Comparison of ENCODE assay signal across 2 cellular contexts in the genomic region with DNA sequence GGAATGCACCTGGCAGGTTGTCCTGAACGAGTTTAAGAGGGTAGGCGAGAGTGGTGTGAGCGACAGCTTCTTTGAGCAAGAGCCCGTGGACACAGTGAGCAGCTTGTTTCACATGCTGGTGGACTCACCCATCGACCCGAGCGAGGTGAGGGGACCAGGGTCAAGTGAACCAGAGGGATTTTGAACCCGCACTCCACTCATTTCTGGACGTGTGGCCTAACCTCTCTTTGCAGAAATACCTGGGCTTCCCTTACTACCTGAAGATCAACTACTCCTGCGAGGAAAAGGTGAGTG.
TF ChIP-seq lines count a peak whose summit lies in the region.

No MANE protein-coding gene starts in this region.

TF ChIP-seq in SK-N-SH, 30 proteins besides CTCF, POLR2A, EP300 and RAD21 (continued from another document):
- TF ChIP-seq USF2 (IDR thresholded peaks at IDR 0.05; ENCODE audit: borderline replicate concordance, low read depth, low read length) (no peak), ELF1 (IDR thresholded peaks at IDR 0.05) (no peak), MEF2A (IDR thresholded peaks at IDR 0.05; ENCODE audit: borderline replicate concordance, low read depth) (no peak), FOXJ3 (CRISPR knock-in tag; IDR thresholded peaks at IDR 0.05) (no peak), NRF1 (IDR thresholded peaks at IDR 0.05; ENCODE audit: low read depth, low read length) (no peak), MXI1 (IDR thresholded peaks at IDR 0.05; ENCODE audit: low read depth, low read length) (no peak), TAF1 (IDR thresholded peaks at IDR 0.05; ENCODE audit: borderline replicate concordance, low read depth, low read length) (no peak), POLR2AphosphoS5 (IDR thresholded peaks at IDR 0.05; ENCODE audit: low read depth, low read length) (no peak), FOSL2 (IDR thresholded peaks at IDR 0.05; ENCODE audit: borderline replicate concordance, low read depth) (no peak), CHD2 (IDR thresholded peaks at IDR 0.05; ENCODE audit: low read length, partially characterized antibody) (no peak), FOXM1 (IDR thresholded peaks at IDR 0.05; ENCODE audit: low read depth) (no peak), RFX5 (IDR thresholded peaks at IDR 0.05; ENCODE audit: low read length) (no peak), RXRA (IDR thresholded peaks at IDR 0.05; ENCODE audit: borderline replicate concordance, low read depth) (no peak)

TF ChIP-seq in SK-N-SH treated with all-trans-retinoic acid at 6 μM for 48 hours, 23 proteins besides CTCF, POLR2A, EP300 and RAD21:
- TF ChIP-seq PATZ1 (CRISPR knock-in tag; IDR thresholded peaks at IDR 0.05; ENCODE audit: borderline replicate concordance): no peak
- no peak for TF ChIP-seq PPARA (CRISPR knock-in tag; IDR thresholded peaks at IDR 0.05; ENCODE audit: borderline replicate concordance)
- no peak for TF ChIP-seq ZFP3 (CRISPR knock-in tag; IDR thresholded peaks at IDR 0.05)
- no peak for TF ChIP-seq GLIS3 (CRISPR knock-in tag; IDR thresholded peaks at IDR 0.05)
- TF ChIP-seq RARB (CRISPR knock-in tag; IDR thresholded peaks at IDR 0.05): no peak
- TF ChIP-seq SNAI2 (CRISPR knock-in tag; IDR thresholded peaks at IDR 0.05): no peak
- TF ChIP-seq OSR1 (CRISPR knock-in tag; IDR thresholded peaks at IDR 0.05): no peak
- TF ChIP-seq ESRRG (CRISPR knock-in tag; IDR thresholded peaks at IDR 0.05): no peak
- no peak for TF ChIP-seq ZFP30 (CRISPR knock-in tag; IDR thresholded peaks at IDR 0.05)
- TF ChIP-seq, protein P1, sequence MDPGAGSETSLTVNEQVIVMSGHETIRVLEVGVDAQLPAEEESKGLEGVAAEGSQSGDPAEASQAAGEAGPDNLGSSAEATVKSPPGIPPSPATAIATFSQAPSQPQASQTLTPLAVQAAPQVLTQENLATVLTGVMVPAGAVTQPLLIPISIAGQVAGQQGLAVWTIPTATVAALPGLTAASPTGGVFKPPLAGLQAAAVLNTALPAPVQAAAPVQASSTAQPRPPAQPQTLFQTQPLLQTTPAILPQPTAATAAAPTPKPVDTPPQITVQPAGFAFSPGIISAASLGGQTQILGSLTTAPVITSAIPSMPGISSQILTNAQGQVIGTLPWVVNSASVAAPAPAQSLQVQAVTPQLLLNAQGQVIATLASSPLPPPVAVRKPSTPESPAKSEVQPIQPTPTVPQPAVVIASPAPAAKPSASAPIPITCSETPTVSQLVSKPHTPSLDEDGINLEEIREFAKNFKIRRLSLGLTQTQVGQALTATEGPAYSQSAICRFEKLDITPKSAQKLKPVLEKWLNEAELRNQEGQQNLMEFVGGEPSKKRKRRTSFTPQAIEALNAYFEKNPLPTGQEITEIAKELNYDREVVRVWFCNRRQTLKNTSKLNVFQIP (CRISPR knock-in tag; IDR thresholded peaks at IDR 0.05; ENCODE audit: borderline replicate concordance, low read depth): no peak
- no peak for TF ChIP-seq ARNTL (CRISPR knock-in tag; IDR thresholded peaks at IDR 0.05; ENCODE audit: borderline replicate concordance, low read depth)
- no peak for TF ChIP-seq ZNF70 (CRISPR knock-in tag; IDR thresholded peaks at IDR 0.05)
